Comparison of ENCODE assay signal across 9 cellular contexts in the genomic region with DNA sequence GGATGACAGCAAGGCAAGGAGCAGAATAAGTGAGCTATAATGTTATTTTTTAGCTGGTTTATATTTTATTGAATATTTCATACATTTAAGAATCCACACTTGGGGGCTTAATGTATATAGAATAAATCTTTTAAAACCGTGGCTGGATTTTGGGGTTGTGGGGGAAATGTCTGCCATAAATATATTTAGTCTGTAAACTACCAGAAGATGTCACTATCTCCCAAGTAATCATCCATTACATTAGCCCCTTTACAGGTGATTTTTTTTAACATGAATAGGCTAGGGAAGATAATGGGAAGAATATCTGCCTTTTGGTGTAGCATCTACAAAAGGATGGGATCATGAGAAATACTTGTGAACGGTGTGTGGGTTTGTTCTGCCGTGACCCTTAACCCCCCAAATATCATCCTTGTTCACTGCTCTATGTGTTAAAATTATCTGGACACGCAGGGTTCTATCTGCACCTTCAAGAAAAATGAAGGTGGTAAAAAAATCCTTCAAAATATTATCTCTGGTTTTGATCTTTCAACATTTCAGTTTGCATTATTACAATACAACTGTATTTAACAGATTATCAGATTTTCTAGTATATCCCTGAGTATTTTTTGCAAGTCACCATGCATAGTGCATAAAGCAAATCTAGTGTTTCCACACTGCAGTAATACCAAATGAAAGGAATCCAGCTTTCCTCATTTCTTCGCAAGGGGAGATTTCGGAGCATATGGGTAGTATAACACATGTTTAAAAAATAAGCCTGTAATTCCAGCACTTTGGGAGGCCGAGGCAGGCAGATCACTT. TPM values are rescaled to one million over a fixed set of nuclear protein-coding genes. Genes with fewer than 3 reads are reported as not detected.
A peak's percentile ranks its signal among the peaks of the same experiment; 100 is the strongest.
DNase-seq lines count a peak whose midpoint lies in the region; ATAC-seq and TF ChIP-seq lines count a peak whose summit lies in the region.
"Had no signal": no experiment of that assay in that cellular context is flagged by ENCODE, and none has a peak within 500 bp of the region (broad histone marks: within the 10 kb centered on the region; RNA-seq: fewer than 3 reads in every experiment).

No MANE protein-coding gene starts in this region.

- no peak for ATAC-seq in gastroesophageal sphincter

- intact Hi-C loops in mammary epithelial cell (cut with micrococcal nuclease): loop anchor here (1.0 to 2.0 kb wide), 4 partner anchors 115 to 392 kb away; no protein-coding TSS in a partner anchor

- H3K27ac ChIP-seq in mammary epithelial cell (ENCODE audit: insufficient read depth, low read depth, low read length) (no peak overlapping the region), gastroesophageal sphincter (no peak overlapping the region)
- H3K27ac ChIP-seq: SJSA1 had no signal

- H3K4me3 Mint-ChIP-seq in nephron progenitor cell: no peak overlapping the region

- H3K9me3 Mint-ChIP-seq in nephron progenitor cell: no peaks in the 10 kb centered on the region

- dilution Hi-C loops in mammary epithelial cell (cut with HindIII; ENCODE audit: low sequenced_read_pairs): no loop called here

- no peak for TF ChIP-seq EP300 in gastroesophageal sphincter (IDR thresholded peaks at IDR 0.05)

- CTCF ChIA-PET in mammary epithelial cell (lab: Charles Lee; ENCODE audit: low non-redundant PET): interaction anchor here (0.9 kb wide), 1 partner anchor 219 kb away, joined by 6 read pairs; no protein-coding TSS in a partner anchor

- no peak for TF ChIP-seq POLR2A in gastroesophageal sphincter (IDR thresholded peaks at IDR 0.05)

- H3K9ac ChIP-seq in mammary epithelial cell (ENCODE audit: insufficient read depth, low read length): no peak overlapping the region

- H3K4me2 ChIP-seq in mammary epithelial cell (ENCODE audit: insufficient read depth, low read depth, low read length): no peak overlapping the region

- whole genome bisulfite sequencing in mammary epithelial cell (ENCODE audit: low coverage, missing lambda C conversion rate): 42% methylated on average over 6 of the region's 7 CpGs
- 66 to 70% methylated on average over 6 to 7 of the region's 7 CpGs for WGBS in gastroesophageal sphincter (ENCODE audit: low coverage in 1 of 2), 2 donors

- H3K27me3 ChIP-seq in mammary epithelial cell (ENCODE audit: insufficient read depth, low read length): no peaks in the 10 kb centered on the region
- peaks cover 5% of the 10 kb centered on the region for H3K27me3 ChIP-seq in gastroesophageal sphincter
- H3K27me3 ChIP-seq: SJSA1 had no signal

- H3K36me3 Mint-ChIP-seq in nephron progenitor cell (ENCODE audit: low read depth): no peaks in the 10 kb centered on the region

- H3K9me3 ChIP-seq in mammary epithelial cell (replicated peaks; ENCODE audit: insufficient read depth, low read length) (no peaks in the 10 kb centered on the region), gastroesophageal sphincter (no peaks in the 10 kb centered on the region)
- H3K9me3 ChIP-seq: SJSA1 had no signal

- no peaks in the 10 kb centered on the region for H3K27me3 Mint-ChIP-seq in nephron progenitor cell (ENCODE audit: low read depth, poor library complexity)

- peaks cover 4% of the 10 kb centered on the region for H3K4me1 Mint-ChIP-seq in nephron progenitor cell

- H3K79me2 ChIP-seq in mammary epithelial cell (ENCODE audit: insufficient read depth, low read length): no peaks in the 10 kb centered on the region

- H3K4me3 ChIP-seq in mammary epithelial cell (replicated peaks in 1 of 3; ENCODE audit: insufficient read depth in 1 of 3, low read depth in 2 of 3, low read length in 3 of 3): no peak overlapping the region
- H3K4me3 ChIP-seq in gastroesophageal sphincter: no peak overlapping the region
- H3K4me3 ChIP-seq: SJSA1 had no signal

- no TSS peak for BruUV-seq in mammary epithelial cell (replicated peaks; lab: Mats Ljungman, UMichigan)

- no peaks in the 10 kb centered on the region for H4K20me1 ChIP-seq in mammary epithelial cell (ENCODE audit: insufficient read depth, low read length)

- in situ Hi-C loops in mammary epithelial cell (cut with MboI; ENCODE audit: low sequenced_read_pairs in 2 of 2): loop anchor here in 1 of 2 donors (25.0 kb wide), 1 partner anchor 388 kb away; no protein-coding TSS in a partner anchor

- H2AFZ ChIP-seq in mammary epithelial cell (ENCODE audit: low read depth, low read length): no peak overlapping the region

- DNase-seq in GM10266 (ENCODE audit: extremely low spot score): no peak
- peak; percentile 20 for DNase-seq in NCI-H2029 (lab: John Stamatoyannopoulos, UW)
- DNase-seq in mammary epithelial cell: peak; percentile 10
- DNase-seq in nephron progenitor cell: no peak
- no peak for DNase-seq in activated CD8-positive, alpha-beta memory T cell treated with anti-CD3 and anti-CD28 coated beads for 24 hours
- DNase-seq in HK-2 (ENCODE audit: unreplicated experiment): no peak
- no peak for DNase-seq in middle frontal gyrus (ENCODE audit: extremely low spot score, low spot score)

- H3K36me3 ChIP-seq in mammary epithelial cell (ENCODE audit: insufficient read depth, low read length) (no peaks in the 10 kb centered on the region), gastroesophageal sphincter (no peaks in the 10 kb centered on the region)
- H3K36me3 ChIP-seq: SJSA1 had no signal

- no peaks in the 10 kb centered on the region for H3K4me1 ChIP-seq in mammary epithelial cell (ENCODE audit: insufficient read depth, low read length)
- no peaks in the 10 kb centered on the region for H3K4me1 ChIP-seq in gastroesophageal sphincter
- H3K4me1 ChIP-seq: SJSA1 had no signal

- H3K27ac Mint-ChIP-seq in nephron progenitor cell: no peak overlapping the region

- TF ChIP-seq CTCF in GM10266 (IDR thresholded peaks at IDR 0.05; ENCODE audit: control insufficient read depth, insufficient read depth, low read depth, missing control alignments) (peak; percentile 27), mammary epithelial cell (conservative IDR thresholded peaks at IDR 0.05 in 1 of 2, IDR thresholded peaks at IDR 0.05 in 1 of 2; ENCODE audit: extremely low read depth in 1 of 2, insufficient read depth in 1 of 2, low read depth in 1 of 2, low read length in 2 of 2) (peak; percentile 38 to 48), nephron progenitor cell (IDR thresholded peaks at IDR 0.05) (peak; percentile 37), gastroesophageal sphincter (IDR thresholded peaks at IDR 0.05) (peak in 1 of 4 experiments; percentile 42)

RNA-seq across cellular contexts. Expression of a gene that starts 8.0 kb away (rescaled TPM):
- not detected for total RNA-seq in mammary epithelial cell
- polyA plus RNA-seq in mammary epithelial cell: not detected
- polyA minus RNA-seq in mammary epithelial cell: not detected
- total RNA-seq in gastroesophageal sphincter: not detected
- total RNA-seq: SJSA1 had no signal

Comparison
In these comparisons a context has a peak if more than half of its experiments do, and no peak if none do; other contexts are left out.
1. DNase-seq: peak in NCI-H2029 (single experiment) and mammary epithelial cell (single experiment); none in GM10266 (single experiment), nephron progenitor cell (single experiment), activated CD8-positive, alpha-beta memory T cell treated with anti-CD3 and anti-CD28 coated beads for 24 hours (single experiment), HK-2 (single experiment) and middle frontal gyrus (single experiment).